In the genomic region with DNA sequence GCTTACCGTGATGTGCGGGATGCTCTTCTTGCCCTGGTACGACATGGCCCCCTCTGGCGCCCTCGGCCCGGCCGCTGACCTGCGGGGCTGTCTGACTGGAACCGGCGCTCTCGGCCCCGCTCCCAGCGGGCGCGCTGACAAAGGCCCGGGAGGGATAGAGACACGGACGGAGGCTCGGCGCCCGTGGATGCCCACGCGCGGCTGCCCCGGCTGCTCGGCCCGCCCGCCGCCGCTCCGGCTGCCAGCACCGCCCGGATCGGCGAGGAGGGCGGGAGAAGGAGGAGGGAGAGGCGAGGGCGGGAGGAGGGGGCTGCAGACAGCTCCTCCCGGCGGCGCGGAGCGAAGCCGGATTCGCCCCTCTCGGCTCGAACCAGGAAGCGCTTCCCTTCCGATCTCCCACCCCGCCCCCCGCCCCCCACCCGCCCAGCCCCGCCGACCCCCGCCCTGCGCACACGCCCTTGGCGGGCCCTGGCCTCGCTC, we compare ENCODE assay signal across 9 cellular contexts. TPM values are rescaled to one million over a fixed set of nuclear protein-coding genes. Genes with fewer than 3 reads are reported as not detected.
A peak's percentile ranks its signal among the peaks of the same experiment; 100 is the strongest.
DNase-seq lines count a peak whose midpoint lies in the region; ATAC-seq and TF ChIP-seq lines count a peak whose summit lies in the region.
"Had no signal": no experiment of that assay in that cellular context is flagged by ENCODE, and none has a peak within 500 bp of the region (broad histone marks: within the 10 kb centered on the region; RNA-seq: fewer than 3 reads in every experiment).

No MANE protein-coding gene starts in this region.

- H3K36me3 Mint-ChIP-seq in brain: no peaks in the 10 kb centered on the region
- H3K36me3 Mint-ChIP-seq in activated naive CD8-positive, alpha-beta T cell treated with anti-CD3 and anti-CD28 coated beads for 36 hours: no peaks in the 10 kb centered on the region

- peak; percentile 12 for ATAC-seq in mucosa of descending colon
- ATAC-seq in stimulated activated naive CD8-positive, alpha-beta T cell treated with anti-CD3 and anti-CD28 coated beads, Interleukin-15, Interleukin-2, amounts not matched to agents 100 U/mL and 50 U/mL, for 24 hours: no peak
- no peak for ATAC-seq in HG03439 (IDR thresholded peaks at IDR 0.05; ENCODE audit: unreplicated experiment)
- ATAC-seq in GM18511 (IDR thresholded peaks at IDR 0.05; ENCODE audit: unreplicated experiment): no peak

- H3K9me3 Mint-ChIP-seq in brain: peaks cover 0 to 13% (median 2%) of the 10 kb centered on the region in 5 experiments
- H3K9me3 Mint-ChIP-seq in activated naive CD8-positive, alpha-beta T cell treated with anti-CD3 and anti-CD28 coated beads for 36 hours: no peaks in the 10 kb centered on the region

- H3K27me3 ChIP-seq in cardiac muscle cell: peaks cover 81% of the 10 kb centered on the region

- peaks cover 22% of the 10 kb centered on the region for H3K27me3 Mint-ChIP-seq in brain
- peaks cover 69% of the 10 kb centered on the region for H3K27me3 Mint-ChIP-seq in activated naive CD8-positive, alpha-beta T cell treated with anti-CD3 and anti-CD28 coated beads for 36 hours

- TF ChIP-seq CTCF in cardiac muscle cell (IDR thresholded peaks at IDR 0.05; ENCODE audit: low read depth, low read length) (no peak), brain (conservative IDR thresholded peaks at IDR 0.05) (no peak), mucosa of descending colon (IDR thresholded peaks at IDR 0.05) (no peak)

- DNase-seq in cardiac muscle cell (ENCODE audit: low read depth in 1 of 2, low spot score in 1 of 2): peak in 1 of 2 donors; percentile 67
- no peak for DNase-seq in cardiac septum (ENCODE audit: low spot score)
- DNase-seq in mucosa of descending colon: no peak
- DNase-seq in stimulated activated naive CD8-positive, alpha-beta T cell treated with anti-CD3 and anti-CD28 coated beads, Interleukin-15, Interleukin-2, amounts not matched to agents 100 U/mL and 50 U/mL, for 24 hours: no peak
- DNase-seq in activated naive CD8-positive, alpha-beta T cell treated with anti-CD3 and anti-CD28 coated beads for 36 hours: no peak

- H3K27ac Mint-ChIP-seq in brain: peak overlapping the region in 1 of 5 experiments; percentile 98
- H3K27ac Mint-ChIP-seq in activated naive CD8-positive, alpha-beta T cell treated with anti-CD3 and anti-CD28 coated beads for 36 hours: no peak overlapping the region

- peak overlapping the region; percentile 60 for H3K4me3 ChIP-seq in cardiac muscle cell
- no peak overlapping the region for H3K4me3 ChIP-seq in mucosa of descending colon

- peaks cover 69% of the 10 kb centered on the region for H3K4me1 Mint-ChIP-seq in brain
- H3K4me1 Mint-ChIP-seq in activated naive CD8-positive, alpha-beta T cell treated with anti-CD3 and anti-CD28 coated beads for 36 hours: peaks cover 4% of the 10 kb centered on the region

- H3K36me3 ChIP-seq in cardiac muscle cell: no peaks in the 10 kb centered on the region
- no peaks in the 10 kb centered on the region for H3K36me3 ChIP-seq in mucosa of descending colon (ENCODE audit: low read depth)

- peak overlapping the region in 4 of 5 experiments; percentile 96 to 98 (median 96) for H3K4me3 Mint-ChIP-seq in brain
- H3K4me3 Mint-ChIP-seq in activated naive CD8-positive, alpha-beta T cell treated with anti-CD3 and anti-CD28 coated beads for 36 hours: no peak overlapping the region

- H3K4me1 ChIP-seq in cardiac muscle cell (ENCODE audit: low read depth) (no peaks in the 10 kb centered on the region), mucosa of descending colon (ENCODE audit: low read depth) (peaks cover 11% of the 10 kb centered on the region)

- H3K27ac ChIP-seq in cardiac muscle cell: no peak overlapping the region

- H3K9me3 ChIP-seq in cardiac muscle cell (ENCODE audit: low read depth) (no peaks in the 10 kb centered on the region), mucosa of descending colon (no peaks in the 10 kb centered on the region)

- intact Hi-C loops in cardiac septum (cut with DNase I) (no loop called here), mucosa of descending colon (cut with DNase I, micrococcal nuclease) (no loop called here)

RNA-seq across cellular contexts. Expression of a gene that starts 4.6 kb away (rescaled TPM):
- 7.7 and 11.6 TPM in 2 replicates for total RNA-seq in cardiac muscle cell
- polyA plus RNA-seq in cardiac muscle cell: 9.4 and 11.6 TPM in 2 replicates
- total RNA-seq in cardiac septum: 1.9 TPM
- polyA plus RNA-seq in brain (ENCODE audit: insufficient read depth, low read depth, low replicate concordance): 599 TPM
- total RNA-seq in mucosa of descending colon: 1 to 10 TPM in 2 of 3 donors, under 1 TPM in 1; 0.58 to 4.4 (median 1.0) TPM
- not detected for total RNA-seq in activated naive CD8-positive, alpha-beta T cell treated with anti-CD3 and anti-CD28 coated beads for 36 hours
- total RNA-seq: activated CD8-positive, alpha-beta memory T cell treated with anti-CD3 and anti-CD28 coated beads for 36 hours had no signal
